In the genomic region with DNA sequence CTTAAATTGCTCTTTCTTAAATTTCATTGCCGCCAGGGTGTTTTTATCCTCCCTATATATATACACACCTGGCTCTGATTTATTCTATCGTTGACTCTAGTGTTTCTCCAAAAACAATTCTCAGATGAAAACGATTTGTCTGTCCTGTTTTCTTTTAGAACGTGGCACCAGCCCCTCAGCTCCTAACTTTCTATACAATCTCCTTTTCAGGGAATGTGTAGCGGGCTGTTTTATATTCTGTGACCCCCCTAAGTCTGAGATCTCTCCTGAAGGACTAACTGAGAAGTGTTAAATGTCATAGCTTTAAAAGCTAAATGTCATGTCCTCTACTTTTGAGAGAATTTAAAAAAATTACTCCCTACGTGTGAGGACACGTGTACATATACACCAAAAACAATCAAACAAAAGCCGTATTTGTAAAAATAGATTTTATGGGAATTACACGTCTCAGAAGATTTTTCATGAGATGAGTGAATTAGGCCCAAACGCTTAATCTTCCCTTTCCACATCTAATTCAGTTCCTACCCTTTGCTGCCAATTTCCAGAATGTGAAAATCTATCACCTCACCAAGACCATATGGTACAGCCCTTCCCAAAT, we compare ENCODE assay signal across 10 cellular contexts. TPM values are rescaled to one million over a fixed set of nuclear protein-coding genes. Genes with fewer than 3 reads are reported as not detected.
DNase-seq lines count a peak whose midpoint lies in the region; ATAC-seq and TF ChIP-seq lines count a peak whose summit lies in the region.
"Had no signal": no experiment of that assay in that cellular context is flagged by ENCODE, and none has a peak within 500 bp of the region (broad histone marks: within the 10 kb centered on the region; RNA-seq: fewer than 3 reads in every experiment).

No MANE protein-coding gene starts in this region.

- H2AFZ ChIP-seq in mesenchymal stem cell (ENCODE audit: low read depth, low read length), result no peak overlapping the region

- H3K79me1 ChIP-seq in mesenchymal stem cell (replicated peaks; ENCODE audit: low read length, poor library complexity, severe bottlenecking), result peaks cover 7% of the 10 kb centered on the region

- TF ChIP-seq CTCF in testis (IDR thresholded peaks at IDR 0.05), result no peak

- no peak overlapping the region for H3K18ac ChIP-seq in mesenchymal stem cell (ENCODE audit: low read depth in 1 of 2, low read length in 2 of 2)

- no peak overlapping the region for H2BK120ac ChIP-seq in mesenchymal stem cell (ENCODE audit: low read depth, low read length)

- TF ChIP-seq POLR2A in testis (IDR thresholded peaks at IDR 0.05), result no peak

- no peak overlapping the region for H3K4ac ChIP-seq in mesenchymal stem cell (ENCODE audit: low read depth in 1 of 2, low read length in 2 of 2)

- H4K8ac ChIP-seq in mesenchymal stem cell (ENCODE audit: low read length), result no peak overlapping the region

- no peak overlapping the region for H3K23ac ChIP-seq in mesenchymal stem cell (ENCODE audit: low read length in 2 of 2)

- peak overlapping the region; percentile 84 for H3K9ac ChIP-seq in mesenchymal stem cell (ENCODE audit: low read length)

- H3K27ac ChIP-seq in mesenchymal stem cell (ENCODE audit: low read length, poor library complexity, severe bottlenecking), result no peak overlapping the region
- no peak overlapping the region for H3K27ac ChIP-seq in testis
- H3K27ac ChIP-seq: neutrophil had no signal

- H3K4me3 ChIP-seq in mesenchymal stem cell (ENCODE audit: insufficient read depth in 1 of 2, low read depth in 1 of 2, low read length in 2 of 2) (peak overlapping the region in 1 of 2 experiments; percentile 94), testis (peak overlapping the region; percentile 62 to 70)

- DNase-seq in activated CD4-positive, alpha-beta T cell treated with anti-CD3 and anti-CD28 coated beads for 36 hours, result no peak
- no peak for DNase-seq in activated CD4-positive, alpha-beta T cell treated with anti-CD3 and anti-CD28 coated beads, Interleukin-2, amount 50 U/mL, for 1 hour
- DNase-seq in cerebellar cortex (ENCODE audit: low spot score) (peak; percentile 18), mesenchymal stem cell (no peak), testis (no peak), COLO668 (lab: John Stamatoyannopoulos, UW; ENCODE audit: unreplicated experiment) (no peak), GDM1 (lab: John Stamatoyannopoulos, UW) (no peak)
- DNase-seq: NCI-H748 treated with DMSO at 0.1 percent for 48 hours had no signal

- H2BK12ac ChIP-seq in mesenchymal stem cell (ENCODE audit: low read length in 2 of 2), result no peak overlapping the region

- H2BK15ac ChIP-seq in mesenchymal stem cell (ENCODE audit: low read depth, poor library complexity, severe bottlenecking), result no peak overlapping the region

- CTCF ChIA-PET in activated CD4-positive, alpha-beta T cell treated with anti-CD3 and anti-CD28 coated beads for 36 hours (lab: Charles Lee), result no interaction called here

- no peak overlapping the region for H4K91ac ChIP-seq in mesenchymal stem cell (ENCODE audit: low read length)

- 36% methylated on average over 5 of the region's 10 CpGs for WGBS in mesenchymal stem cell
- 23 to 29% methylated on average over 10 of the region's 10 CpGs for WGBS in testis, 2 donors

- H3K4me2 ChIP-seq in mesenchymal stem cell (ENCODE audit: low read length, poor library complexity, severe bottlenecking), result peak overlapping the region; percentile 79

- H3K27ac Mint-ChIP-seq in activated CD4-positive, alpha-beta T cell treated with anti-CD3 and anti-CD28 coated beads for 36 hours, result no peak overlapping the region

- no peak for ATAC-seq in activated CD4-positive, alpha-beta T cell treated with anti-CD3 and anti-CD28 coated beads for 36 hours
- ATAC-seq in HG03135 (IDR thresholded peaks at IDR 0.05; ENCODE audit: unreplicated experiment), result no peak

- no peak overlapping the region for H2AK5ac ChIP-seq in mesenchymal stem cell (ENCODE audit: low read length, severe bottlenecking)

- no peaks in the 10 kb centered on the region for H3K4me1 ChIP-seq in mesenchymal stem cell (ENCODE audit: control insufficient read depth, insufficient read depth, low read depth, low read length)
- no peaks in the 10 kb centered on the region for H3K4me1 ChIP-seq in testis

- H2BK5ac ChIP-seq in mesenchymal stem cell (ENCODE audit: low read depth, low read length, poor library complexity, severe bottlenecking), result no peak overlapping the region

- no peaks in the 10 kb centered on the region for H3K9me3 Mint-ChIP-seq in activated CD4-positive, alpha-beta T cell treated with anti-CD3 and anti-CD28 coated beads for 36 hours (ENCODE audit: low read depth)

- peaks cover 16% of the 10 kb centered on the region for H3K4me1 Mint-ChIP-seq in activated CD4-positive, alpha-beta T cell treated with anti-CD3 and anti-CD28 coated beads for 36 hours

- H3K14ac ChIP-seq in mesenchymal stem cell (ENCODE audit: low read length in 2 of 2), result no peak overlapping the region

- H3K27me3 ChIP-seq in mesenchymal stem cell (ENCODE audit: control insufficient read depth in 1 of 2, insufficient read depth in 1 of 2, low read length in 2 of 2), result no peaks in the 10 kb centered on the region
- H3K27me3 ChIP-seq in testis, result no peaks in the 10 kb centered on the region

- POLR2A ChIA-PET in activated CD4-positive, alpha-beta T cell treated with anti-CD3 and anti-CD28 coated beads for 36 hours (lab: Charles Lee), result no interaction called here

- intact Hi-C loops in activated CD4-positive, alpha-beta T cell treated with anti-CD3 and anti-CD28 coated beads for 36 hours (cut with DNase I, micrococcal nuclease), result no loop called here
- intact Hi-C loops in testis (cut with DNase I; ENCODE audit: low total_unique reads), result no loop called here

- H3K9me3 ChIP-seq in mesenchymal stem cell (ENCODE audit: control insufficient read depth, low read length) (no peaks in the 10 kb centered on the region), testis (no peaks in the 10 kb centered on the region)
- H3K9me3 ChIP-seq: neutrophil had no signal

- no peaks in the 10 kb centered on the region for H3K36me3 Mint-ChIP-seq in activated CD4-positive, alpha-beta T cell treated with anti-CD3 and anti-CD28 coated beads for 36 hours (ENCODE audit: low read depth)

- peak overlapping the region; percentile 5 for H3K4me3 Mint-ChIP-seq in activated CD4-positive, alpha-beta T cell treated with anti-CD3 and anti-CD28 coated beads for 36 hours

- peaks cover 40% of the 10 kb centered on the region for H3K27me3 Mint-ChIP-seq in activated CD4-positive, alpha-beta T cell treated with anti-CD3 and anti-CD28 coated beads for 36 hours

- no peaks in the 10 kb centered on the region for H3K36me3 ChIP-seq in mesenchymal stem cell (ENCODE audit: control insufficient read depth in 1 of 2, insufficient read depth in 2 of 2, low read depth in 1 of 2, low read length in 2 of 2)
- H3K36me3 ChIP-seq in testis (ENCODE audit: low read depth, missing control alignments), result no peaks in the 10 kb centered on the region
- H3K36me3 ChIP-seq: neutrophil had no signal

RNA-seq across cellular contexts. Expression of gene CTTNBP2, which starts 0.8 kb away (rescaled TPM):
- total RNA-seq in activated CD4-positive, alpha-beta T cell treated with anti-CD3 and anti-CD28 coated beads for 36 hours, result not detected
- 1.9 TPM for polyA plus RNA-seq in mesenchymal stem cell (2013, experiment 1 of 2)
- 1.8 TPM for polyA plus RNA-seq in mesenchymal stem cell (2013, experiment 2 of 2)
- total RNA-seq in testis, result 1 to 10 TPM; 3.4 to 4.3 TPM
- 2.7 TPM for polyA plus RNA-seq in testis (ENCODE audit: insufficient read depth, low read depth, low replicate concordance)

Comparison
In these comparisons a context has a peak if more than half of its experiments do, and no peak if none do; other contexts are left out.
1. RNA of gene CTTNBP2, which starts 0.8 kb away (total RNA-seq): 3.4 to 4.3 TPM in testis; not detected in activated CD4-positive, alpha-beta T cell treated with anti-CD3 and anti-CD28 coated beads for 36 hours; every median in the first group is over 4 times any median in the second.